ENCODE assay signal across 16 cellular contexts in the genomic region with DNA sequence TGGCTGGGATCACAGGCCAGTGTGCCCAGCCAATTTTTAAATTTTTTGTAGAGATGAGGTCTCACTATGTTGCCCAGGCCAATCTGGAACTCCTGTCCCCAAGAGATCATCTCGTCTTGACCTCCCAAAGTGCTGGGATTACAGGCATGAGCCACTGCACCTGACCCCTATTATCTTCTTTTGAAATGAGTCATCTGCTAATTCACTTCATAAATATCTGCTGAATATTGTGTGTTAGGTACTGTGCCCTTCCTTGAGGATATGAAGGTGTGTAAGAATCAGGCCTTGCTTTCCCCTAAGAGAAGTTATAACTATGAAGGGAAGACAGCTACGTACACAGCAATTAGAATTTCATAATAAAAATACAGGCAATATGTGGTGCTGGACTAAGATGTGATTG. TPM values are rescaled to one million over a fixed set of nuclear protein-coding genes. Genes with fewer than 3 reads are reported as not detected.
DNase-seq lines count a peak whose midpoint lies in the region; ATAC-seq and TF ChIP-seq lines count a peak whose summit lies in the region.
"Had no signal": no experiment of that assay in that cellular context is flagged by ENCODE, and none has a peak within 500 bp of the region (broad histone marks: within the 10 kb centered on the region; RNA-seq: fewer than 3 reads in every experiment).

No MANE protein-coding gene starts in this region.

- H3K4me3 Mint-ChIP-seq in activated CD4-positive, alpha-beta T cell treated with anti-CD3 and anti-CD28 coated beads, Interleukin-2, amount 10 ng/mL, durations not matched to agents 24 days and 14 days = no peak overlapping the region
- no peak overlapping the region for H3K4me3 Mint-ChIP-seq in activated CD4-positive, alpha-beta T cell treated with anti-CD3 and anti-CD28 coated beads, Interleukin-2, amount 10 ng/mL, durations not matched to agents 7 days and 5 days
- H3K4me3 Mint-ChIP-seq: CD4-positive, CD25-positive, alpha-beta regulatory T cell had no signal

- no peak for TF ChIP-seq CTCF in lung (IDR thresholded peaks at IDR 0.05; ENCODE audit: control extremely low read depth, extremely low read depth)

- H3K4me3 ChIP-seq in lung = no peak overlapping the region
- H3K4me3 ChIP-seq in GM23248 = no peak overlapping the region
- H3K4me3 ChIP-seq: BLaER1 treated with 17β-estradiol and CSF1 and Interleukin-3, amounts not matched to agents 10 nM and 100 nM had no signal

- intact Hi-C loops in activated CD4-positive, alpha-beta T cell treated with anti-CD3 and anti-CD28 coated beads, Interleukin-2, amount 10 ng/mL, durations not matched to agents 24 days and 14 days (cut with micrococcal nuclease) = no loop called here

- no peaks in the 10 kb centered on the region for H3K36me3 Mint-ChIP-seq in activated CD4-positive, alpha-beta T cell treated with anti-CD3 and anti-CD28 coated beads, Interleukin-2, amount 10 ng/mL, durations not matched to agents 24 days and 14 days (ENCODE audit: low read depth)
- no peaks in the 10 kb centered on the region for H3K36me3 Mint-ChIP-seq in activated CD4-positive, alpha-beta T cell treated with anti-CD3 and anti-CD28 coated beads, Interleukin-2, amount 10 ng/mL, durations not matched to agents 7 days and 5 days (ENCODE audit: low read depth)

- no peak overlapping the region for H2AFZ ChIP-seq in GM23248

- H3K4me1 ChIP-seq in lung (ENCODE audit: control insufficient read depth in 2 of 2, insufficient read depth in 2 of 2, low read length in 2 of 2) (peaks cover 0 to 2% of the 10 kb centered on the region in 2 donors), GM23248 (ENCODE audit: insufficient read depth) (peaks cover 18% of the 10 kb centered on the region; the same call in 1 of the 2 replicates)

- peaks cover 94% of the 10 kb centered on the region for H3K79me2 ChIP-seq in GM23248 (ENCODE audit: insufficient read depth)

- H3K27me3 ChIP-seq in lung (ENCODE audit: control insufficient read depth, insufficient read depth) = no peaks in the 10 kb centered on the region
- no peaks in the 10 kb centered on the region for H3K27me3 ChIP-seq in GM23248 (replicated peaks; ENCODE audit: insufficient read depth)
- H3K27me3 ChIP-seq: BLaER1 treated with 17β-estradiol and CSF1 and Interleukin-3, amounts not matched to agents 10 nM and 100 nM had no signal

- H3F3A ChIP-seq in GM23248 (ENCODE audit: insufficient read depth) = peaks cover 14% of the 10 kb centered on the region; the same call in 1 of the 2 replicates

- H3K9me3 ChIP-seq in lung (ENCODE audit: control insufficient read depth in 2 of 2, insufficient read depth in 1 of 2, low read length in 1 of 2) (no peaks in the 10 kb centered on the region), GM23248 (ENCODE audit: low read depth) (no peaks in the 10 kb centered on the region)
- H3K9me3 ChIP-seq: BLaER1 treated with 17β-estradiol and CSF1 and Interleukin-3, amounts not matched to agents 10 nM and 100 nM had no signal

- ATAC-seq in lung (ENCODE audit: insufficient read depth, low FRiP score) = no peak

- DNase-seq in activated CD4-positive, alpha-beta T cell treated with anti-CD3 and anti-CD28 coated beads, Interleukin-2, amount 10 ng/mL, durations not matched to agents 24 days and 14 days = peak; percentile 32
- no peak for DNase-seq in activated CD4-positive, alpha-beta T cell treated with anti-CD3 and anti-CD28 coated beads, Interleukin-2, amount 10 ng/mL, durations not matched to agents 7 days and 5 days
- DNase-seq in epithelial cell of prostate (ENCODE audit: low read depth, low spot score) (no peak), lung (ENCODE audit: low spot score) (peak; percentile 2), GM23248 (no peak), AG20443 (ENCODE audit: low spot score) (no peak), AML-193 (lab: John Stamatoyannopoulos, UW) (no peak)
- DNase-seq: Calu3; CD4-positive, CD25-positive, alpha-beta regulatory T cell; DMS 273 treated with DMSO at 0.1 percent for 48 hours; DMS79 treated with DMSO at 0.1 percent for 48 hours; EL; IMR-90; KBM-7 had no signal

- H3K4me2 ChIP-seq in GM23248 (ENCODE audit: unreplicated experiment) = no peak overlapping the region
- H3K4me2 ChIP-seq: BLaER1 treated with 17β-estradiol and CSF1 and Interleukin-3, amounts not matched to agents 10 nM and 100 nM had no signal

- H3K9ac ChIP-seq in GM23248 = no peak overlapping the region
- H3K9ac ChIP-seq: BLaER1 treated with 17β-estradiol and CSF1 and Interleukin-3, amounts not matched to agents 10 nM and 100 nM had no signal

- POLR2A ChIA-PET in activated CD4-positive, alpha-beta T cell treated with anti-CD3 and anti-CD28 coated beads, Interleukin-2, amount 10 ng/mL, durations not matched to agents 7 days and 5 days (lab: Charles Lee) = no interaction called here

- H3K27ac ChIP-seq in epithelial cell of prostate = peak overlapping the region; percentile 29
- no peak overlapping the region for H3K27ac ChIP-seq in lung (ENCODE audit: low read depth in 1 of 2, low read length in 1 of 2)
- no peak overlapping the region for H3K27ac ChIP-seq in GM23248
- H3K27ac ChIP-seq: 22Rv1; BLaER1 treated with 17β-estradiol and CSF1 and Interleukin-3, amounts not matched to agents 10 nM and 100 nM had no signal

- peaks cover 2% of the 10 kb centered on the region for H3K4me1 Mint-ChIP-seq in activated CD4-positive, alpha-beta T cell treated with anti-CD3 and anti-CD28 coated beads, Interleukin-2, amount 10 ng/mL, durations not matched to agents 24 days and 14 days
- no peaks in the 10 kb centered on the region for H3K4me1 Mint-ChIP-seq in activated CD4-positive, alpha-beta T cell treated with anti-CD3 and anti-CD28 coated beads, Interleukin-2, amount 10 ng/mL, durations not matched to agents 7 days and 5 days

- no peaks in the 10 kb centered on the region for H3K9me2 ChIP-seq in GM23248 (ENCODE audit: insufficient read depth)

- H3K27me3 Mint-ChIP-seq in activated CD4-positive, alpha-beta T cell treated with anti-CD3 and anti-CD28 coated beads, Interleukin-2, amount 10 ng/mL, durations not matched to agents 24 days and 14 days = no peaks in the 10 kb centered on the region
- no peaks in the 10 kb centered on the region for H3K27me3 Mint-ChIP-seq in activated CD4-positive, alpha-beta T cell treated with anti-CD3 and anti-CD28 coated beads, Interleukin-2, amount 10 ng/mL, durations not matched to agents 7 days and 5 days
- H3K27me3 Mint-ChIP-seq: CD4-positive, CD25-positive, alpha-beta regulatory T cell had no signal

- no peaks in the 10 kb centered on the region for H3K9me3 Mint-ChIP-seq in activated CD4-positive, alpha-beta T cell treated with anti-CD3 and anti-CD28 coated beads, Interleukin-2, amount 10 ng/mL, durations not matched to agents 24 days and 14 days
- no peaks in the 10 kb centered on the region for H3K9me3 Mint-ChIP-seq in activated CD4-positive, alpha-beta T cell treated with anti-CD3 and anti-CD28 coated beads, Interleukin-2, amount 10 ng/mL, durations not matched to agents 7 days and 5 days
- H3K9me3 Mint-ChIP-seq: CD4-positive, CD25-positive, alpha-beta regulatory T cell had no signal

- in situ Hi-C loops in GM23248 (cut with MboI) = no loop called here

- H4K20me1 ChIP-seq in GM23248 (ENCODE audit: insufficient read depth) = no peaks in the 10 kb centered on the region

- H3K27ac Mint-ChIP-seq in activated CD4-positive, alpha-beta T cell treated with anti-CD3 and anti-CD28 coated beads, Interleukin-2, amount 10 ng/mL, durations not matched to agents 24 days and 14 days = no peak overlapping the region
- no peak overlapping the region for H3K27ac Mint-ChIP-seq in activated CD4-positive, alpha-beta T cell treated with anti-CD3 and anti-CD28 coated beads, Interleukin-2, amount 10 ng/mL, durations not matched to agents 7 days and 5 days
- H3K27ac Mint-ChIP-seq: CD4-positive, CD25-positive, alpha-beta regulatory T cell had no signal

- H3K36me3 ChIP-seq in lung (ENCODE audit: control insufficient read depth in 2 of 2, insufficient read depth in 2 of 2, low read length in 2 of 2) (no peaks in the 10 kb centered on the region), GM23248 (ENCODE audit: low read depth) (no peaks in the 10 kb centered on the region)

- CTCF ChIA-PET in activated CD4-positive, alpha-beta T cell treated with anti-CD3 and anti-CD28 coated beads, Interleukin-2, amount 10 ng/mL, durations not matched to agents 7 days and 5 days (lab: Charles Lee) = no interaction called here

- WGBS in lung, 2 donors = 92 to 96% methylated on average over 2 of the region's 2 CpGs
- WGBS in GM23248 (ENCODE audit: low coverage in 1 of 2, low lambda C conversion rate in 2 of 2, missing lambda C conversion rate in 2 of 2), 2 experiments = 94 to 97% methylated on average over 2 of the region's 2 CpGs

RNA-seq across cellular contexts. Expression of a gene that starts 8.2 kb away (rescaled TPM):
- total RNA-seq in activated CD4-positive, alpha-beta T cell treated with anti-CD3 and anti-CD28 coated beads, Interleukin-2, amount 10 ng/mL, durations not matched to agents 24 days and 14 days = 11.8 and 12.1 TPM in 2 replicates
- 1 to 10 TPM; 7.8 TPM for total RNA-seq in activated CD4-positive, alpha-beta T cell treated with anti-CD3 and anti-CD28 coated beads, Interleukin-2, amount 10 ng/mL, durations not matched to agents 7 days and 5 days
- total RNA-seq in lung = 10 to 100 TPM; 29.0 to 38.5 TPM
- polyA plus RNA-seq in lung (10 to 100 TPM in 1 of 2 donors, 1 to 10 TPM in 1; 4.2 to 13.4 TPM), GM23248 (2016; fragmentation: Nextera tagmentation; extraction: Ambion mirVana) (9.6 and 9.9 TPM in 2 replicates)
- total RNA-seq in GM23248 (2014; rRNA removed; shearing (Covaris generic)) = 33.9 and 38.7 TPM in 2 replicates

Comparison
In these comparisons a context has a peak if more than half of its experiments do, and no peak if none do; other contexts are left out.
1. DNase-seq: peak in activated CD4-positive, alpha-beta T cell treated with anti-CD3 and anti-CD28 coated beads, Interleukin-2, amount 10 ng/mL, durations not matched to agents 24 days and 14 days (single experiment) and lung (single experiment); none in activated CD4-positive, alpha-beta T cell treated with anti-CD3 and anti-CD28 coated beads, Interleukin-2, amount 10 ng/mL, durations not matched to agents 7 days and 5 days (single experiment), epithelial cell of prostate (single experiment), GM23248 (single experiment), AG20443 (single experiment) and AML-193 (0 of 2).